Comparison of ENCODE assay signal across 21 cellular contexts in genomic region chr4:91427171-91427570, GRCh38.
DNase-seq lines count a peak whose midpoint lies in the region; ATAC-seq and TF ChIP-seq lines count a peak whose summit lies in the region.
"Had no signal": no experiment of that assay in that cellular context is flagged by ENCODE, and none has a peak within 500 bp of the region (broad histone marks: within the 10 kb centered on the region; RNA-seq: fewer than 3 reads in every experiment).

No MANE protein-coding gene starts in this region.

- H3K79me2 ChIP-seq in PC-3 (ENCODE audit: low read length): no peaks in the 10 kb centered on the region
- H3K79me2 ChIP-seq in mammary epithelial cell (ENCODE audit: insufficient read depth, low read length): no peaks in the 10 kb centered on the region

- TF ChIP-seq POLR2A in thyroid gland (IDR thresholded peaks at IDR 0.05): no peak

- peak; percentile 56 for ATAC-seq in PC-3
- ATAC-seq: HepG2, SK-N-SH treated with all-trans-retinoic acid at 6 μM for 48 hours had no signal

- no peaks in the 10 kb centered on the region for H3K9me2 ChIP-seq in PC-3 (replicated peaks; ENCODE audit: low read length)

- in situ Hi-C loops in mammary epithelial cell (cut with MboI; ENCODE audit: low sequenced_read_pairs in 2 of 2): no loop called here

- no peak for TF ChIP-seq CTCF in PC-3 (conservative IDR thresholded peaks at IDR 0.05; ENCODE audit: low read depth, low read length)
- TF ChIP-seq CTCF in mammary epithelial cell (conservative IDR thresholded peaks at IDR 0.05 in 1 of 2, IDR thresholded peaks at IDR 0.05 in 1 of 2; ENCODE audit: extremely low read depth in 1 of 2, insufficient read depth in 1 of 2, low read depth in 1 of 2, low read length in 2 of 2): no peak
- TF ChIP-seq CTCF in thyroid gland (IDR thresholded peaks at IDR 0.05): no peak
- no peak for TF ChIP-seq CTCF in tibial artery (IDR thresholded peaks at IDR 0.05)

- no peaks in the 10 kb centered on the region for H3K36me3 ChIP-seq in H7 (replicated peaks; ENCODE audit: control insufficient read depth, insufficient read depth, low read length)
- H3K36me3 ChIP-seq in PC-3 (ENCODE audit: low read depth, low read length): no peaks in the 10 kb centered on the region
- H3K36me3 ChIP-seq in mammary epithelial cell (ENCODE audit: insufficient read depth, low read length): no peaks in the 10 kb centered on the region
- no peaks in the 10 kb centered on the region for H3K36me3 ChIP-seq in thyroid gland
- H3K36me3 ChIP-seq in tibial artery: no peaks in the 10 kb centered on the region

- no peaks in the 10 kb centered on the region for H4K20me1 ChIP-seq in PC-3 (ENCODE audit: low read length)
- H4K20me1 ChIP-seq in mammary epithelial cell (ENCODE audit: insufficient read depth, low read length): no peaks in the 10 kb centered on the region

- H3K4me1 ChIP-seq in PC-3 (ENCODE audit: insufficient read depth, low read length) (peaks cover 4% of the 10 kb centered on the region; the same call in 1 of the 2 replicates), mammary epithelial cell (ENCODE audit: insufficient read depth, low read length) (no peaks in the 10 kb centered on the region), thyroid gland (no peaks in the 10 kb centered on the region), tibial artery (no peaks in the 10 kb centered on the region)

- H3K9me3 ChIP-seq in PC-3 (ENCODE audit: low read length): no peaks in the 10 kb centered on the region
- H3K9me3 ChIP-seq in mammary epithelial cell (replicated peaks; ENCODE audit: insufficient read depth, low read length): no peaks in the 10 kb centered on the region
- no peaks in the 10 kb centered on the region for H3K9me3 ChIP-seq in thyroid gland
- no peaks in the 10 kb centered on the region for H3K9me3 ChIP-seq in tibial artery

- H3K27ac ChIP-seq in PC-3 (ENCODE audit: low read length) (peak overlapping the region; percentile 72), mammary epithelial cell (ENCODE audit: insufficient read depth, low read depth, low read length) (no peak overlapping the region), thyroid gland (no peak overlapping the region), tibial artery (no peak overlapping the region)
- H3K27ac ChIP-seq: HL-60 had no signal

- H3K9ac ChIP-seq in PC-3 (ENCODE audit: low read length): no peak overlapping the region
- no peak overlapping the region for H3K9ac ChIP-seq in mammary epithelial cell (ENCODE audit: insufficient read depth, low read length)

- no TSS peak for BruUV-seq in PC-3 (replicated peaks; lab: Mats Ljungman, UMichigan)
- no TSS peak for BruUV-seq in mammary epithelial cell (replicated peaks; lab: Mats Ljungman, UMichigan)

- CTCF ChIA-PET in PC-3 (lab: Charles Lee): no interaction called here
- CTCF ChIA-PET in mammary epithelial cell (lab: Charles Lee; ENCODE audit: low non-redundant PET): no interaction called here

- WGBS in mammary epithelial cell (ENCODE audit: low coverage, missing lambda C conversion rate): 83% methylated on average over 2 of the region's 2 CpGs
- 72 to 76% methylated on average over 2 of the region's 2 CpGs for WGBS in thyroid gland, 2 donors

- H2AFZ ChIP-seq in PC-3 (ENCODE audit: low read length) (no peak overlapping the region), mammary epithelial cell (ENCODE audit: low read depth, low read length) (no peak overlapping the region)

- POLR2A ChIA-PET in PC-3 (lab: Charles Lee; ENCODE audit: unreplicated experiment): no interaction called here

- H3F3A ChIP-seq in PC-3 (ENCODE audit: low read length, unreplicated experiment): no peaks in the 10 kb centered on the region

- no peaks in the 10 kb centered on the region for H3K27me3 ChIP-seq in H7 (ENCODE audit: control insufficient read depth, insufficient read depth, low read length)
- no peaks in the 10 kb centered on the region for H3K27me3 ChIP-seq in PC-3 (ENCODE audit: low read length)
- H3K27me3 ChIP-seq in mammary epithelial cell (ENCODE audit: insufficient read depth, low read length): no peaks in the 10 kb centered on the region
- H3K27me3 ChIP-seq in thyroid gland: no peaks in the 10 kb centered on the region
- H3K27me3 ChIP-seq in tibial artery: no peaks in the 10 kb centered on the region

- dilution Hi-C loops in mammary epithelial cell (cut with HindIII; ENCODE audit: low sequenced_read_pairs): no loop called here

- H3K4me3 ChIP-seq in H7 (ENCODE audit: insufficient read depth, low read depth, low read length) (no peak overlapping the region), PC-3 (ENCODE audit: low read length) (no peak overlapping the region), mammary epithelial cell (replicated peaks in 1 of 3; ENCODE audit: insufficient read depth in 1 of 3, low read depth in 2 of 3, low read length in 3 of 3) (no peak overlapping the region), thyroid gland (replicated peaks in 1 of 3) (no peak overlapping the region), tibial artery (no peak overlapping the region)

- H3K4me2 ChIP-seq in PC-3 (ENCODE audit: low read length) (peak overlapping the region; percentile 31; the same call in 1 of the 2 replicates), mammary epithelial cell (ENCODE audit: insufficient read depth, low read depth, low read length) (no peak overlapping the region)

- DNase-seq in H7 (peak; percentile 5), PC-3 (peak; percentile 47), mammary epithelial cell (peak; percentile 4), glomerular visceral epithelial cell (ENCODE audit: extremely low spot score) (peak; percentile 3), iPS-NIHi7 (ENCODE audit: extremely low spot score) (no peak), thyroid gland (no peak), tibial artery (no peak), UCSD-AML1 (lab: John Stamatoyannopoulos, UW; ENCODE audit: unreplicated experiment) (no peak)
- DNase-seq: 8988T, DMS153, DND-41, Karpas-422, NCI-H1105 treated with DMSO at 0.1 percent for 48 hours, NCI-H146, NCI-H1930, NCI-H2107, NCI-H446 treated with DMSO at 0.1 percent for 48 hours, NCI-H526 had no signal

- intact Hi-C loops in PC-3 (cut with micrococcal nuclease) (no loop called here), mammary epithelial cell (cut with micrococcal nuclease) (no loop called here), thyroid gland (cut with DNase I) (no loop called here), tibial artery (cut with DNase I; ENCODE audit: low total_unique reads) (no loop called here)

Comparison
In these comparisons a context has a peak if more than half of its experiments do, and no peak if none do; other contexts are left out.
1. DNase-seq: peak in H7 (single experiment), PC-3 (single experiment), mammary epithelial cell (single experiment) and glomerular visceral epithelial cell (single experiment); none in iPS-NIHi7 (single experiment), thyroid gland (0 of 2), tibial artery (0 of 2) and UCSD-AML1 (single experiment).